ENCODE assay signal across 13 cellular contexts in the genomic region with DNA sequence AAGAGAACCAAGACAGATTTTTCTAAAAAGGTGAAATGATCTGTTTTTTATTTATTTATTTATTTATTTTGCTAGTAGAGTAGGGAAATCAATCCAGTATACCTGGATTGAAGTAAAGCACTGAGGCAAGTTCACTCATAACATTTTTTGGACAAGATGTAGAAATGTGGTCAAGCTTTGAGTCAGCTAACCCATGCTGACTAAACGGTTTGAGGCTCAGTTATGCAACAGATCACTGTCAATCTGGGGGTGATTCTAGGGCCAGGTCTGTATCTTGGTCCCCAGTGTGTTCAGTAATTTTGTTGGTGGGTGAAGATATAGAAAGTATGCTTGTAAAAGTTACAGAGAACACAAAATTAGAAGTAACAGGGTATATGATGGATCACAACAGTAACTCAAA.
DNase-seq lines count a peak whose midpoint lies in the region; ATAC-seq and TF ChIP-seq lines count a peak whose summit lies in the region.
"Had no signal": no experiment of that assay in that cellular context is flagged by ENCODE, and none has a peak within 500 bp of the region (broad histone marks: within the 10 kb centered on the region; RNA-seq: fewer than 3 reads in every experiment).

No MANE protein-coding gene starts in this region.

- no peaks in the 10 kb centered on the region for H3K9me3 ChIP-seq in breast epithelium
- no peaks in the 10 kb centered on the region for H3K9me3 ChIP-seq in effector memory CD4-positive, alpha-beta T cell (ENCODE audit: control insufficient read depth, low read length)
- H3K9me3 ChIP-seq: adrenal gland, heart right ventricle had no signal

- DNase-seq in MCF 10A (ENCODE audit: unreplicated experiment) (peak; percentile 76), breast epithelium (ENCODE audit: low spot score in 2 of 2) (no peak), NCI-H226 (peak; percentile 80), choroid plexus epithelial cell (ENCODE audit: low read depth) (peak; percentile 89), epidermal melanocyte (ENCODE audit: insufficient read length, low spot score) (no peak), Ammon's horn (ENCODE audit: low spot score) (no peak)
- no peak for DNase-seq in effector memory CD4-positive, alpha-beta T cell
- DNase-seq: adrenal gland; effector CD4-positive, alpha-beta T cell; heart right ventricle; trophoblast cell had no signal

- no peaks in the 10 kb centered on the region for H3K27me3 ChIP-seq in breast epithelium
- no peaks in the 10 kb centered on the region for H3K27me3 ChIP-seq in effector memory CD4-positive, alpha-beta T cell (replicated peaks; ENCODE audit: control insufficient read depth, insufficient read depth, low read length, poor library complexity, severe bottlenecking)
- H3K27me3 ChIP-seq: adrenal gland, heart right ventricle had no signal

- H3K9me3 Mint-ChIP-seq in MCF 10A (ENCODE audit: unreplicated experiment): no peaks in the 10 kb centered on the region

- no peaks in the 10 kb centered on the region for H3K27me3 Mint-ChIP-seq in MCF 10A (ENCODE audit: insufficient read depth, unreplicated experiment)

- no peak overlapping the region for H3K27ac ChIP-seq in breast epithelium
- H3K27ac ChIP-seq in effector memory CD4-positive, alpha-beta T cell (ENCODE audit: insufficient read depth, low read length, poor library complexity, severe bottlenecking): no peak overlapping the region
- H3K27ac ChIP-seq: adrenal gland, heart right ventricle had no signal

- peaks cover 14% of the 10 kb centered on the region for H3K4me1 Mint-ChIP-seq in MCF 10A (ENCODE audit: insufficient read depth, unreplicated experiment)

- no peaks in the 10 kb centered on the region for H3K36me3 Mint-ChIP-seq in MCF 10A (ENCODE audit: insufficient read depth, unreplicated experiment)

- intact Hi-C loops in MCF 10A (cut with micrococcal nuclease) (loop anchor here (2.0 kb wide), 1 partner anchor 523 kb away; no protein-coding TSS in a partner anchor), breast epithelium (cut with DNase I; ENCODE audit: low total_unique reads) (no loop called here)

- no TSS peak for BruUV-seq in MCF 10A (replicated peaks; lab: Mats Ljungman, UMichigan)

- no peak overlapping the region for H3K4me3 Mint-ChIP-seq in MCF 10A (ENCODE audit: unreplicated experiment)

- CTCF ChIA-PET in MCF 10A (lab: Yijun Ruan, JAX): interaction anchor here (0.6 to 1.5 kb wide), 8 partner anchors 51 to 291 kb away, joined by 3 to 8 read pairs (median 3); a partner anchor contains a TSS

- TF ChIP-seq CTCF in MCF 10A (IDR thresholded peaks at IDR 0.05; ENCODE audit: unreplicated experiment): no peak
- TF ChIP-seq CTCF in breast epithelium (IDR thresholded peaks at IDR 0.05): no peak
- no peak for TF ChIP-seq CTCF in choroid plexus epithelial cell (conservative IDR thresholded peaks at IDR 0.05; ENCODE audit: low read depth, low read length)

- H3K36me3 ChIP-seq in breast epithelium: no peaks in the 10 kb centered on the region
- no peaks in the 10 kb centered on the region for H3K36me3 ChIP-seq in effector memory CD4-positive, alpha-beta T cell (ENCODE audit: control insufficient read depth, insufficient read depth, low read length)
- H3K36me3 ChIP-seq: adrenal gland, heart right ventricle had no signal

- no peak overlapping the region for H3K4me3 ChIP-seq in breast epithelium
- no peak overlapping the region for H3K4me3 ChIP-seq in choroid plexus epithelial cell (ENCODE audit: low read depth, low read length)
- no peak overlapping the region for H3K4me3 ChIP-seq in effector memory CD4-positive, alpha-beta T cell (ENCODE audit: insufficient read depth, low read depth, low read length, poor library complexity, severe bottlenecking)
- H3K4me3 ChIP-seq: adrenal gland, heart right ventricle had no signal

- no peaks in the 10 kb centered on the region for H3K4me1 ChIP-seq in breast epithelium
- no peaks in the 10 kb centered on the region for H3K4me1 ChIP-seq in effector memory CD4-positive, alpha-beta T cell (ENCODE audit: control insufficient read depth, insufficient read depth, low read length, poor library complexity, severe bottlenecking)

- TF ChIP-seq POLR2A in breast epithelium (IDR thresholded peaks at IDR 0.05): no peak

- no peak overlapping the region for H3K27ac Mint-ChIP-seq in MCF 10A (ENCODE audit: low read depth, unreplicated experiment)

- POLR2A ChIA-PET in MCF 10A (lab: Yijun Ruan, JAX): interaction anchor here (0.6 to 2.7 kb wide), 5 partner anchors 91 to 548 kb away, joined by 3 to 9 read pairs (median 4); a partner anchor contains a TSS

- ATAC-seq in GM21528 (IDR thresholded peaks at IDR 0.05; ENCODE audit: low FRiP score, unreplicated experiment): no peak
- ATAC-seq: heart right ventricle, Right ventricle myocardium inferior had no signal

Comparison
In these comparisons a context has a peak if more than half of its experiments do, and no peak if none do; other contexts are left out.
1. DNase-seq: peak in MCF 10A (single experiment), NCI-H226 (single experiment) and choroid plexus epithelial cell (single experiment); none in breast epithelium (0 of 2), epidermal melanocyte (single experiment), Ammon's horn (single experiment) and effector memory CD4-positive, alpha-beta T cell (0 of 3).